1 cellular context compared by ENCODE assay signal in the genomic region with DNA sequence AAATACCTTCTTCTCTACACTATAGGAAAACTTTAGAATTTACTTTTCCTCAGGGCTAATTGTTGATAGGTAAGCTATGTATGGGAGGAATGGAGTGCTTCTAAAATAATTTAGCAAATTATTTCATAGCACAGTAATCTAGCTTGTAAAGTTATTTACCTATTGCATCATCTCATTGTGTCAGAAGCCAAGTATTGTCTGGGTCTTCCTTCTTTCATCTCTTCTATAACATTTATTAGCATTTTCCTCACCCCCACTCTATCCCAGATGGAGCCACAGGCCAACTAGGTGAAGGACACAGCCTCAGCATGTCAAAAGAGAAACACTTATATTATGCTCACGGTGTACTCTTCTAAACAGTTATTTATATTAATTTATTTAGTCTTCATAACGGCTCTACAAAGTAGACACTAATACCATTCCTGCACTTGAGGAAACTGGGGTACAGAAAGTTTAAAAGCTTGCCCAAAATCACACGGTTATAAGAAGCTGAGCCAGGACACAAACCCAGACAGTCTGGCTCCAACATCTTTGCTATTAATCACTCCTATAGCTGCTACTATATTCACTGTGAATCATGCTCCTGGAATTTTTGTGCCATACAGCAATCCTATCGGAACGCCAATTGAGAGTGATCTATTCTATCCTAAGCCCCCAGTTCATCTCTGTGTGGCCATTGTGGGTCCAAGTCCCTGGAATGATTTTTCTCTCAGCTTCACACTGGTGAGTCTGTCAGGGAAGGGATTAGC.
TF ChIP-seq lines count a peak whose summit lies in the region.

No MANE protein-coding gene starts in this region.

TF ChIP-seq in HepG2, 621 proteins besides CTCF, POLR2A, EP300 and RAD21:
- no peak for TF ChIP-seq ZNF225 (CRISPR knock-in tag; IDR thresholded peaks at IDR 0.05)
- TF ChIP-seq ATF7 (IDR thresholded peaks at IDR 0.05), result peak; percentile 46
- TF ChIP-seq ATF7 (CRISPR knock-in tag; IDR thresholded peaks at IDR 0.05), result no peak
- no peak for TF ChIP-seq ZNF792 (CRISPR knock-in tag; IDR thresholded peaks at IDR 0.05)
- TF ChIP-seq EHMT2 (IDR thresholded peaks at IDR 0.05; ENCODE audit: borderline replicate concordance, low read depth, low read length), result no peak
- TF ChIP-seq GATAD1 (CRISPR knock-in tag; IDR thresholded peaks at IDR 0.05), result no peak
- TF ChIP-seq KDM6A (CRISPR knock-in tag; IDR thresholded peaks at IDR 0.05; ENCODE audit: low read depth), result no peak
- TF ChIP-seq PHF8 (CRISPR knock-in tag; IDR thresholded peaks at IDR 0.05), result no peak
- TF ChIP-seq, protein P1, sequence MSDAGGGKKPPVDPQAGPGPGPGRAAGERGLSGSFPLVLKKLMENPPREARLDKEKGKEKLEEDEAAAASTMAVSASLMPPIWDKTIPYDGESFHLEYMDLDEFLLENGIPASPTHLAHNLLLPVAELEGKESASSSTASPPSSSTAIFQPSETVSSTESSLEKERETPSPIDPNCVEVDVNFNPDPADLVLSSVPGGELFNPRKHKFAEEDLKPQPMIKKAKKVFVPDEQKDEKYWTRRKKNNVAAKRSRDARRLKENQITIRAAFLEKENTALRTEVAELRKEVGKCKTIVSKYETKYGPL (CRISPR knock-in tag; IDR thresholded peaks at IDR 0.05), result no peak
- peak; percentile 44; the same call in 1 of the 2 replicates for TF ChIP-seq CEBPB (IDR thresholded peaks at IDR 0.05; ENCODE audit: borderline replicate concordance, low read depth, low read length)
- no peak for TF ChIP-seq ZHX1 (CRISPR knock-in tag; IDR thresholded peaks at IDR 0.05; ENCODE audit: low read depth)
- TF ChIP-seq JUN (CRISPR knock-in tag; IDR thresholded peaks at IDR 0.05), result no peak
- no peak for TF ChIP-seq ZNF790 (CRISPR knock-in tag; IDR thresholded peaks at IDR 0.05; ENCODE audit: borderline replicate concordance)
- TF ChIP-seq, protein P2, sequence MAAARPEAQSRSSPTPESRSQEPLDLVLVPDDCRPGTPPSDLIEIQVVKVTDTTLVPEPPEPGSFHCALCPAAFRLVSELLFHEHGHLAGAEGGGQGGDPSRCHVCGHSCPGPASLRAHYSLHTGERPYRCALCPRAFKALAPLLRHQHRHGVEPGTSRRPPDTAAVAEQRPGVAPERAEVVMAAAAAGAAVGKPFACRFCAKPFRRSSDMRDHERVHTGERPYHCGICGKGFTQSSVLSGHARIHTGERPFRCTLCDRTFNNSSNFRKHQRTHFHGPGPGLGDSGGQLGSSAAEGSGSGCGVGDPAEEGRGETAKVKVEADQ (CRISPR knock-in tag; IDR thresholded peaks at IDR 0.05; ENCODE audit: borderline replicate concordance), result no peak
